Comparison of ENCODE assay signal across 21 cellular contexts in genomic region chr1:197063212-197063611, GRCh38. TPM values are rescaled to one million over a fixed set of nuclear protein-coding genes. Genes with fewer than 3 reads are reported as not detected.
DNase-seq lines count a peak whose midpoint lies in the region; ATAC-seq and TF ChIP-seq lines count a peak whose summit lies in the region.
"Had no signal": no experiment of that assay in that cellular context is flagged by ENCODE, and none has a peak within 500 bp of the region (broad histone marks: within the 10 kb centered on the region; RNA-seq: fewer than 3 reads in every experiment).

No MANE protein-coding gene starts in this region.

- WGBS in gastroesophageal sphincter (ENCODE audit: low coverage in 1 of 2), 2 donors, result 58 to 71% methylated on average over 2 of the region's 2 CpGs
- WGBS in thyroid gland, 2 donors, result 51 to 69% methylated on average over 2 of the region's 2 CpGs

- TF ChIP-seq POLR2A in gastroesophageal sphincter (IDR thresholded peaks at IDR 0.05) (no peak), thyroid gland (IDR thresholded peaks at IDR 0.05) (no peak)

- H3K27ac Mint-ChIP-seq in Caco-2 (ENCODE audit: unreplicated experiment), result no peak overlapping the region
- H3K27ac Mint-ChIP-seq: CD8-positive, alpha-beta T cell; immature natural killer cell had no signal

- ATAC-seq in GM18870 (IDR thresholded peaks at IDR 0.05; ENCODE audit: unreplicated experiment) (peak; percentile 6), GM21723 (IDR thresholded peaks at IDR 0.05; ENCODE audit: unreplicated experiment) (peak; percentile 10), HG03159 (IDR thresholded peaks at IDR 0.05; ENCODE audit: unreplicated experiment) (peak; percentile 18), gastroesophageal sphincter (no peak)
- ATAC-seq: CD8-positive, alpha-beta T cell; HCT116; lower lobe of right lung; sciatic nerve had no signal

- peaks cover 3% of the 10 kb centered on the region for H3K27me3 Mint-ChIP-seq in Caco-2 (ENCODE audit: insufficient read depth, unreplicated experiment)

- no peak for TF ChIP-seq CTCF in gastroesophageal sphincter (IDR thresholded peaks at IDR 0.05)
- no peak for TF ChIP-seq CTCF in Caco-2 (IDR thresholded peaks at IDR 0.05; ENCODE audit: insufficient read depth in 1 of 2, low read depth in 1 of 2, low read length in 1 of 2, severe bottlenecking in 1 of 2, unreplicated experiment in 1 of 2)
- TF ChIP-seq CTCF in thyroid gland (IDR thresholded peaks at IDR 0.05), result no peak

- no peaks in the 10 kb centered on the region for H3K4me1 ChIP-seq in gastroesophageal sphincter
- no peaks in the 10 kb centered on the region for H3K4me1 ChIP-seq in Caco-2
- H3K4me1 ChIP-seq in thyroid gland, result peaks cover 0 to 2% of the 10 kb centered on the region in 2 donors
- H3K4me1 ChIP-seq: lower lobe of right lung had no signal

- POLR2A ChIA-PET in Caco-2 (lab: Charles Lee), result no interaction called here

- TF ChIP-seq EP300 in gastroesophageal sphincter (IDR thresholded peaks at IDR 0.05), result no peak

- H3K4me3 Mint-ChIP-seq in Caco-2 (ENCODE audit: unreplicated experiment), result no peak overlapping the region
- H3K4me3 Mint-ChIP-seq: CD8-positive, alpha-beta T cell; immature natural killer cell had no signal

- H3K4me3 ChIP-seq in gastroesophageal sphincter (no peak overlapping the region), Caco-2 (ENCODE audit: low read depth, low read length) (no peak overlapping the region), thyroid gland (replicated peaks in 1 of 3) (no peak overlapping the region)
- H3K4me3 ChIP-seq: lower lobe of right lung had no signal

- no peaks in the 10 kb centered on the region for H3K9me3 Mint-ChIP-seq in Caco-2 (ENCODE audit: unreplicated experiment)
- H3K9me3 Mint-ChIP-seq: CD8-positive, alpha-beta T cell had no signal

- no TSS peak for BruUV-seq in Caco-2 (replicated peaks; lab: Mats Ljungman, UMichigan)

- H3K36me3 ChIP-seq in gastroesophageal sphincter (no peaks in the 10 kb centered on the region), Caco-2 (ENCODE audit: control insufficient read depth, insufficient read depth, low read length) (no peaks in the 10 kb centered on the region), thyroid gland (no peaks in the 10 kb centered on the region)
- H3K36me3 ChIP-seq: lower lobe of right lung had no signal

- H3K4me1 Mint-ChIP-seq in Caco-2 (ENCODE audit: low read depth, unreplicated experiment), result no peaks in the 10 kb centered on the region
- H3K4me1 Mint-ChIP-seq: immature natural killer cell had no signal

- DNase-seq in iPS-NIHi11 (ENCODE audit: low spot score) (peak; percentile 3), Caco-2 (no peak), NCI-H69 (lab: John Stamatoyannopoulos, UW) (no peak), thyroid gland (no peak)
- DNase-seq: activated CD4-positive, alpha-beta T cell treated with anti-CD3 and anti-CD28 coated beads, Interleukin-2, amount 50 U/mL, for 1 hour; CD8-positive, alpha-beta T cell; central memory CD4-positive, alpha-beta T cell; DND-41; immature natural killer cell; lower lobe of right lung; NCI-H2029; NCI-H446 treated with DMSO at 0.1 percent for 48 hours; stimulated activated naive CD4-positive, alpha-beta T cell treated with Interleukin-2 at 50 U/mL for 16 hours; trophoblast cell had no signal

- no peaks in the 10 kb centered on the region for H3K9me3 ChIP-seq in gastroesophageal sphincter
- H3K9me3 ChIP-seq in Caco-2, result no peaks in the 10 kb centered on the region
- H3K9me3 ChIP-seq in thyroid gland, result no peaks in the 10 kb centered on the region
- H3K9me3 ChIP-seq: lower lobe of right lung had no signal

- CTCF ChIA-PET in Caco-2 (lab: Charles Lee), result no interaction called here

- H3K36me3 Mint-ChIP-seq in Caco-2 (ENCODE audit: insufficient read depth, unreplicated experiment), result no peaks in the 10 kb centered on the region
- H3K36me3 Mint-ChIP-seq: CD8-positive, alpha-beta T cell; immature natural killer cell had no signal

- H3K27ac ChIP-seq in gastroesophageal sphincter, result no peak overlapping the region
- no peak overlapping the region for H3K27ac ChIP-seq in thyroid gland
- H3K27ac ChIP-seq: lower lobe of right lung had no signal

- H3K27me3 ChIP-seq in gastroesophageal sphincter (no peaks in the 10 kb centered on the region), Caco-2 (replicated peaks; ENCODE audit: control insufficient read depth, insufficient read depth, low read length) (no peaks in the 10 kb centered on the region), thyroid gland (no peaks in the 10 kb centered on the region)

- intact Hi-C loops in Caco-2 (cut with micrococcal nuclease; ENCODE audit: unreplicated experiment), result no loop called here
- intact Hi-C loops in thyroid gland (cut with DNase I), result no loop called here

RNA-seq across cellular contexts. Expression of gene F13B, which starts 3.8 kb away (rescaled TPM):
- not detected for total RNA-seq in gastroesophageal sphincter
- total RNA-seq in Caco-2 (2022), result 0.39 TPM in 1 of 2 replicates, not detected in the other
- total RNA-seq in thyroid gland, result not detected
- total RNA-seq: CD8-positive, alpha-beta T cell; lower lobe of right lung; omental fat pad; sciatic nerve had no signal
